In genomic region chr2:217803639-217803932, GRCh38 we compare ENCODE assay signal across 20 cellular contexts.
"Had no signal": no experiment of that assay in that cellular context is flagged by ENCODE, and none has a peak within 500 bp of the region (broad histone marks: within the 10 kb centered on the region; RNA-seq: fewer than 3 reads in every experiment).

No MANE protein-coding gene starts in this region.

- ATAC-seq: activated CD4-positive, alpha-beta T cell treated with anti-CD3 and anti-CD28 coated beads for 36 hours; activated CD8-positive, alpha-beta memory T cell treated with anti-CD3 and anti-CD28 coated beads, Interleukin-2, amount 10 ng/mL, durations not matched to agents 7 days and 5 days; activated CD8-positive, alpha-beta T cell treated with anti-CD3 and anti-CD28 coated beads, Interleukin-2, amount 10 ng/mL, durations not matched to agents 7 days and 5 days; naive thymus-derived CD8-positive, alpha-beta T cell; pancreas had no signal

- DNase-seq: activated CD4-positive, alpha-beta T cell treated with anti-CD3 and anti-CD28 coated beads for 36 hours; activated CD4-positive, CD25-positive, alpha-beta regulatory T cell; activated CD8-positive, alpha-beta memory T cell treated with anti-CD3 and anti-CD28 coated beads, Interleukin-2, amount 10 ng/mL, durations not matched to agents 7 days and 5 days; activated CD8-positive, alpha-beta T cell treated with anti-CD3 and anti-CD28 coated beads, Interleukin-2, amount 10 ng/mL, durations not matched to agents 7 days and 5 days; activated naive CD4-positive, alpha-beta T cell treated with anti-CD3 and anti-CD28 coated beads, Interleukin-2, amount 50 U/mL, for 16 hours; activated T-cell treated with anti-CD3 and anti-CD28 coated beads, Interleukin-2, amount 50 U/mL, for 48 hours; cortex of kidney; foreskin fibroblast; midbrain; naive thymus-derived CD8-positive, alpha-beta T cell; nucleus accumbens; retina; stimulated activated CD4-positive, alpha-beta T cell treated with anti-CD3 and anti-CD28 coated beads, Interleukin-2, amount 100 ng/mL, for 48 hours; stimulated activated naive CD4-positive, alpha-beta T cell treated with Interleukin-2 at 50 U/mL for 16 hours; substantia nigra had no signal

- H3K27me3 ChIP-seq: breast epithelium, pancreas, tibial nerve had no signal

- H3K4me1 ChIP-seq: breast epithelium, pancreas, prostate gland had no signal

- H3K27ac ChIP-seq: pancreas, SK-N-MC had no signal

- H3K4me3 ChIP-seq: breast epithelium, pancreas, prostate gland, SK-N-MC, tibial nerve had no signal

- H3K9me3 ChIP-seq: breast epithelium, pancreas, prostate gland, tibial nerve had no signal
